1 cellular context compared by ENCODE assay signal in the genomic region with DNA sequence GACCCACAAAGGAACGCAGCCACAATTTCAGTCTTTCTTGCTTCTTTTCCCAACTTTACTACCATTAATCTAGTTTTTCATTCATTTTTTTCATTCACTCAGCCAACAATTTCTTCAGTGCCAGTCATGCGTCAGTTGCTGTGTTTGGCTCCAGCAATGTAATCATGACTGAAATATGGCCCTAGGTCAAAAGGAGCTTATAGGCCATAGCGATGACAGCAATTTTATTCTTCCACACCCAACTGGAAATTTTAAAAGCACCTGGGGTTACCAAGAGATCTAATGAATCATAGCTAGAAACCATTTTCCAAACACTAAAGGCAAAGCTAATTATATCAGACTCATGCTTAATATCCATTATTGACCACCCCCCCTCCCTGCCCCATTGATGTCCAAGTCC.
TF ChIP-seq lines count a peak whose summit lies in the region.

No MANE protein-coding gene starts in this region.

TF ChIP-seq in SK-N-SH, 30 proteins besides CTCF, POLR2A, EP300 and RAD21 (continued from another document):
- TF ChIP-seq, protein P1, sequence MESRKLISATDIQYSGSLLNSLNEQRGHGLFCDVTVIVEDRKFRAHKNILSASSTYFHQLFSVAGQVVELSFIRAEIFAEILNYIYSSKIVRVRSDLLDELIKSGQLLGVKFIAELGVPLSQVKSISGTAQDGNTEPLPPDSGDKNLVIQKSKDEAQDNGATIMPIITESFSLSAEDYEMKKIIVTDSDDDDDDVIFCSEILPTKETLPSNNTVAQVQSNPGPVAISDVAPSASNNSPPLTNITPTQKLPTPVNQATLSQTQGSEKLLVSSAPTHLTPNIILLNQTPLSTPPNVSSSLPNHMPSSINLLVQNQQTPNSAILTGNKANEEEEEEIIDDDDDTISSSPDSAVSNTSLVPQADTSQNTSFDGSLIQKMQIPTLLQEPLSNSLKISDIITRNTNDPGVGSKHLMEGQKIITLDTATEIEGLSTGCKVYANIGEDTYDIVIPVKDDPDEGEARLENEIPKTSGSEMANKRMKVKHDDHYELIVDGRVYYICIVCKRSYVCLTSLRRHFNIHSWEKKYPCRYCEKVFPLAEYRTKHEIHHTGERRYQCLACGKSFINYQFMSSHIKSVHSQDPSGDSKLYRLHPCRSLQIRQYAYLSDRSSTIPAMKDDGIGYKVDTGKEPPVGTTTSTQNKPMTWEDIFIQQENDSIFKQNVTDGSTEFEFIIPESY (IDR thresholded peaks at IDR 0.05; ENCODE audit: borderline replicate concordance, low read depth): no peak
- no peak for TF ChIP-seq RXRA (IDR thresholded peaks at IDR 0.05; ENCODE audit: borderline replicate concordance, low read depth)
- TF ChIP-seq, protein P2, sequence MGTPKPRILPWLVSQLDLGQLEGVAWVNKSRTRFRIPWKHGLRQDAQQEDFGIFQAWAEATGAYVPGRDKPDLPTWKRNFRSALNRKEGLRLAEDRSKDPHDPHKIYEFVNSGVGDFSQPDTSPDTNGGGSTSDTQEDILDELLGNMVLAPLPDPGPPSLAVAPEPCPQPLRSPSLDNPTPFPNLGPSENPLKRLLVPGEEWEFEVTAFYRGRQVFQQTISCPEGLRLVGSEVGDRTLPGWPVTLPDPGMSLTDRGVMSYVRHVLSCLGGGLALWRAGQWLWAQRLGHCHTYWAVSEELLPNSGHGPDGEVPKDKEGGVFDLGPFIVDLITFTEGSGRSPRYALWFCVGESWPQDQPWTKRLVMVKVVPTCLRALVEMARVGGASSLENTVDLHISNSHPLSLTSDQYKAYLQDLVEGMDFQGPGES (IDR thresholded peaks at IDR 0.05; ENCODE audit: low read depth, low read length): no peak
